ENCODE assay signal across 21 cellular contexts in the genomic region with DNA sequence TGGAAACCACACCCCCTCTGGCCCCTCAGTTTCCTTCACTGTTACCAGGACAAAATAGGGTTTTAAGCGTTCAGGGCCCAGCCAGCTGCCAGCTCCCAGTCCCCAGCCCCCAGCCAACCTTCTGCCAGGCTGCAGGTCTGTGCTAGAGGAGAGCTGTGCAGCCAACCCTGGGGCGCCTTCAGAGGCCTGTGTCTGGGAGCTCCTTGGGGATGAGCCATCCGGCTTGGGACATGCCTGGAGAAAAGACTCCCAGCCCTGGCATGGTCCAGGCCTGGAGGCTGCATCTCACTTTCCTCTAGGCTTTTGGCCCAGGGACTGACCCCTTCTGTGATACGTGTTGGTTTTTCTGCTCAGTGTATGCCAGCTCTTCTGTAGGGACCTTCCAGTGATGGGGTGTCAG.
DNase-seq lines count a peak whose midpoint lies in the region; ATAC-seq lines count a peak whose summit lies in the region.
"Had no signal": no experiment of that assay in that cellular context is flagged by ENCODE, and none has a peak within 500 bp of the region (broad histone marks: within the 10 kb centered on the region; RNA-seq: fewer than 3 reads in every experiment).

No MANE protein-coding gene starts in this region.

- no peak overlapping the region for H3K9ac ChIP-seq in mesenchymal stem cell (ENCODE audit: low read length)
- H3K9ac ChIP-seq: BLaER1 treated with 17β-estradiol and CSF1 and Interleukin-3, amounts not matched to agents 10 nM and 100 nM; GM23248 had no signal

- no peaks in the 10 kb centered on the region for H3K36me3 Mint-ChIP-seq in stimulated activated effector memory CD8-positive, alpha-beta T cell treated with anti-CD3 and anti-CD28 coated beads, Interleukin-12 subunit alpha, Interleukin-12 subunit beta, amount 100 ng/mL, for 72 hours
- H3K36me3 Mint-ChIP-seq: CD14-positive monocyte; CD8-positive, alpha-beta memory T cell had no signal

- H2BK5ac ChIP-seq in mesenchymal stem cell (ENCODE audit: low read depth, low read length, poor library complexity, severe bottlenecking), result no peak overlapping the region

- H3K4ac ChIP-seq in mesenchymal stem cell (ENCODE audit: low read depth in 1 of 2, low read length in 2 of 2), result no peak overlapping the region

- no peak overlapping the region for H3K14ac ChIP-seq in mesenchymal stem cell (ENCODE audit: low read length in 2 of 2)

- H2BK120ac ChIP-seq in mesenchymal stem cell (ENCODE audit: low read depth, low read length), result no peak overlapping the region

- H4K91ac ChIP-seq in mesenchymal stem cell (ENCODE audit: low read length), result no peak overlapping the region

- H3K4me1 ChIP-seq in mesenchymal stem cell (ENCODE audit: control insufficient read depth, insufficient read depth, low read depth, low read length), result no peaks in the 10 kb centered on the region
- H3K4me1 ChIP-seq: A549; BE2C; BLaER1 treated with 17β-estradiol and CSF1 and Interleukin-3, amounts not matched to agents 10 nM and 100 nM had no signal

- no peaks in the 10 kb centered on the region for H3K27me3 Mint-ChIP-seq in stimulated activated naive CD8-positive, alpha-beta T cell treated with anti-CD3 and anti-CD28 coated beads, Interleukin-15, amount 100 ng/mL, for 72 hours
- H3K27me3 Mint-ChIP-seq: CD4-positive, alpha-beta T cell had no signal

- DNase-seq in NCI-H2171 treated with DMSO at 0.1 percent for 48 hours (lab: John Stamatoyannopoulos, UW) (peak; percentile 21), NCI-H2171 (lab: John Stamatoyannopoulos, UW) (no peak), mesenchymal stem cell (no peak)
- no peak for DNase-seq in stimulated activated naive CD8-positive, alpha-beta T cell treated with anti-CD3 and anti-CD28 coated beads, Interleukin-15, amount 100 ng/mL, for 72 hours
- DNase-seq in stimulated activated naive CD8-positive, alpha-beta T cell treated with anti-CD3 and anti-CD28 coated beads, Interleukin-15, Interleukin-2, amounts not matched to agents 100 U/mL and 50 U/mL, for 24 hours, result no peak
- DNase-seq in stimulated activated effector memory CD8-positive, alpha-beta T cell treated with anti-CD3 and anti-CD28 coated beads, Interleukin-12 subunit alpha, Interleukin-12 subunit beta, amount 100 ng/mL, for 72 hours (ENCODE audit: low spot score in 2 of 2), result no peak
- no peak for DNase-seq in activated CD4-positive, alpha-beta T cell treated with anti-CD3 and anti-CD28 coated beads, Interleukin-2, amount 50 U/mL, for 1 hour
- DNase-seq: 8988T; ACHN; AML-193; BE2C; CD4-positive, alpha-beta T cell; CD8-positive, alpha-beta memory T cell; DMS153; DND-41; GM23248; H7; HCEC 1CT had no signal

- H2BK12ac ChIP-seq in mesenchymal stem cell (ENCODE audit: low read length in 2 of 2), result no peak overlapping the region

- H4K8ac ChIP-seq in mesenchymal stem cell (ENCODE audit: low read length), result no peak overlapping the region

- no peaks in the 10 kb centered on the region for H3K9me3 ChIP-seq in mesenchymal stem cell (ENCODE audit: control insufficient read depth, low read length)
- H3K9me3 ChIP-seq: A549, BE2C had no signal

- no peak overlapping the region for H3K18ac ChIP-seq in mesenchymal stem cell (ENCODE audit: low read depth in 1 of 2, low read length in 2 of 2)

- WGBS in mesenchymal stem cell, result 87% methylated on average over 4 of the region's 4 CpGs

- H2AFZ ChIP-seq in mesenchymal stem cell (ENCODE audit: low read depth, low read length), result no peak overlapping the region
- H2AFZ ChIP-seq: GM23248 had no signal

- no peak overlapping the region for H3K23ac ChIP-seq in mesenchymal stem cell (ENCODE audit: low read length in 2 of 2)

- no peak overlapping the region for H3K4me3 Mint-ChIP-seq in stimulated activated naive CD8-positive, alpha-beta T cell treated with anti-CD3 and anti-CD28 coated beads, Interleukin-15, amount 100 ng/mL, for 72 hours
- H3K4me3 Mint-ChIP-seq in stimulated activated effector memory CD8-positive, alpha-beta T cell treated with anti-CD3 and anti-CD28 coated beads, Interleukin-12 subunit alpha, Interleukin-12 subunit beta, amount 100 ng/mL, for 72 hours, result no peak overlapping the region
- H3K4me3 Mint-ChIP-seq: CD14-positive monocyte; CD4-positive, alpha-beta T cell; CD8-positive, alpha-beta memory T cell had no signal

- peak; percentile 4 for ATAC-seq in stimulated activated naive CD8-positive, alpha-beta T cell treated with anti-CD3 and anti-CD28 coated beads, Interleukin-15, amount 100 ng/mL, for 72 hours
- no peak for ATAC-seq in stimulated activated naive CD8-positive, alpha-beta T cell treated with anti-CD3 and anti-CD28 coated beads, Interleukin-15, Interleukin-2, amounts not matched to agents 100 U/mL and 50 U/mL, for 24 hours
- peak; percentile 9 for ATAC-seq in stimulated activated effector memory CD8-positive, alpha-beta T cell treated with anti-CD3 and anti-CD28 coated beads, Interleukin-12 subunit alpha, Interleukin-12 subunit beta, amount 100 ng/mL, for 72 hours
- ATAC-seq: A549 had no signal

- H2AK5ac ChIP-seq in mesenchymal stem cell (ENCODE audit: low read length, severe bottlenecking), result no peak overlapping the region

- H3K79me1 ChIP-seq in mesenchymal stem cell (replicated peaks; ENCODE audit: low read length, poor library complexity, severe bottlenecking), result no peaks in the 10 kb centered on the region

- no peak overlapping the region for H3K27ac Mint-ChIP-seq in stimulated activated naive CD8-positive, alpha-beta T cell treated with anti-CD3 and anti-CD28 coated beads, Interleukin-15, amount 100 ng/mL, for 72 hours
- no peak overlapping the region for H3K27ac Mint-ChIP-seq in stimulated activated effector memory CD8-positive, alpha-beta T cell treated with anti-CD3 and anti-CD28 coated beads, Interleukin-12 subunit alpha, Interleukin-12 subunit beta, amount 100 ng/mL, for 72 hours
- H3K27ac Mint-ChIP-seq: CD14-positive monocyte; CD4-positive, alpha-beta T cell had no signal

- no peaks in the 10 kb centered on the region for H3K9me3 Mint-ChIP-seq in stimulated activated naive CD8-positive, alpha-beta T cell treated with anti-CD3 and anti-CD28 coated beads, Interleukin-15, amount 100 ng/mL, for 72 hours
- no peaks in the 10 kb centered on the region for H3K9me3 Mint-ChIP-seq in stimulated activated effector memory CD8-positive, alpha-beta T cell treated with anti-CD3 and anti-CD28 coated beads, Interleukin-12 subunit alpha, Interleukin-12 subunit beta, amount 100 ng/mL, for 72 hours
- H3K9me3 Mint-ChIP-seq: CD4-positive, alpha-beta T cell; CD8-positive, alpha-beta memory T cell had no signal

- no peak overlapping the region for H3K4me3 ChIP-seq in mesenchymal stem cell (ENCODE audit: insufficient read depth in 1 of 2, low read depth in 1 of 2, low read length in 2 of 2)
- H3K4me3 ChIP-seq: A549; BLaER1 treated with 17β-estradiol and CSF1 and Interleukin-3, amounts not matched to agents 10 nM and 100 nM; GM23248 had no signal

- peaks cover 0 to 5% of the 10 kb centered on the region in 2 experiments for H3K27me3 ChIP-seq in mesenchymal stem cell (ENCODE audit: control insufficient read depth in 1 of 2, insufficient read depth in 1 of 2, low read length in 2 of 2)
- H3K27me3 ChIP-seq: BE2C had no signal

- no peaks in the 10 kb centered on the region for H3K36me3 ChIP-seq in mesenchymal stem cell (ENCODE audit: control insufficient read depth in 1 of 2, insufficient read depth in 2 of 2, low read depth in 1 of 2, low read length in 2 of 2)
- H3K36me3 ChIP-seq: BE2C; BLaER1 treated with 17β-estradiol and CSF1 and Interleukin-3, amounts not matched to agents 10 nM and 100 nM had no signal

- H3K4me1 Mint-ChIP-seq in stimulated activated naive CD8-positive, alpha-beta T cell treated with anti-CD3 and anti-CD28 coated beads, Interleukin-15, amount 100 ng/mL, for 72 hours, result no peaks in the 10 kb centered on the region
- no peaks in the 10 kb centered on the region for H3K4me1 Mint-ChIP-seq in stimulated activated effector memory CD8-positive, alpha-beta T cell treated with anti-CD3 and anti-CD28 coated beads, Interleukin-12 subunit alpha, Interleukin-12 subunit beta, amount 100 ng/mL, for 72 hours
- H3K4me1 Mint-ChIP-seq: CD14-positive monocyte; CD8-positive, alpha-beta memory T cell had no signal

- no peak overlapping the region for H2BK15ac ChIP-seq in mesenchymal stem cell (ENCODE audit: low read depth, poor library complexity, severe bottlenecking)

- no peak overlapping the region for H3K27ac ChIP-seq in mesenchymal stem cell (ENCODE audit: low read length, poor library complexity, severe bottlenecking)
- H3K27ac ChIP-seq: A549; BLaER1 treated with 17β-estradiol and CSF1 and Interleukin-3, amounts not matched to agents 10 nM and 100 nM; GM23248 had no signal

- no peak overlapping the region for H3K4me2 ChIP-seq in mesenchymal stem cell (ENCODE audit: low read length, poor library complexity, severe bottlenecking)
- H3K4me2 ChIP-seq: A549; BLaER1 treated with 17β-estradiol and CSF1 and Interleukin-3, amounts not matched to agents 10 nM and 100 nM had no signal
